ENCODE assay signal across 13 cellular contexts in genomic region chr11:2303627-2304155, GRCh38. TPM values are rescaled to one million over a fixed set of nuclear protein-coding genes. Genes with fewer than 3 reads are reported as not detected.
A peak's percentile ranks its signal among the peaks of the same experiment; 100 is the strongest.
DNase-seq lines count a peak whose midpoint lies in the region; ATAC-seq and TF ChIP-seq lines count a peak whose summit lies in the region.
"Had no signal": no experiment of that assay in that cellular context is flagged by ENCODE, and none has a peak within 500 bp of the region (broad histone marks: within the 10 kb centered on the region; RNA-seq: fewer than 3 reads in every experiment).

No MANE protein-coding gene starts in this region.

- H3K27ac ChIP-seq in right lobe of liver = peak overlapping the region in 1 of 3 donors; percentile 8
- no peak overlapping the region for H3K27ac ChIP-seq in gastrocnemius medialis

- ATAC-seq in activated CD4-positive, alpha-beta T cell treated with anti-CD3 and anti-CD28 coated beads for 36 hours = no peak
- ATAC-seq in right lobe of liver (peak in 1 of 4 donors; percentile 8), HG03108 (IDR thresholded peaks at IDR 0.05; ENCODE audit: unreplicated experiment) (no peak), gastrocnemius medialis (no peak)
- ATAC-seq in stimulated activated naive B cell treated with anti-CD40 and anti-IgM and Interleukin-4, amounts not matched to agents 10 μg/mL and 1 μg/mL and 100 μg/mL, for 72 hours (replicated peaks) = no peak
- ATAC-seq: Panc1 had no signal

- H3K9me3 ChIP-seq in right lobe of liver (no peaks in the 10 kb centered on the region), gastrocnemius medialis (no peaks in the 10 kb centered on the region)
- H3K9me3 ChIP-seq: mucosa of descending colon, thyroid gland had no signal

- no peaks in the 10 kb centered on the region for H3K27me3 ChIP-seq in right lobe of liver
- H3K27me3 ChIP-seq in gastrocnemius medialis = no peaks in the 10 kb centered on the region
- H3K27me3 ChIP-seq: thyroid gland had no signal

- H3K4me3 ChIP-seq in right lobe of liver = no peak overlapping the region
- no peak overlapping the region for H3K4me3 ChIP-seq in gastrocnemius medialis
- H3K4me3 ChIP-seq: mucosa of descending colon, thyroid gland had no signal

- WGBS in right lobe of liver (ENCODE audit: insufficient coverage, low coverage, low lambda C conversion rate, missing lambda C conversion rate) = 44% methylated on average over 2 of the region's 9 CpGs

- H3K36me3 Mint-ChIP-seq in activated CD4-positive, alpha-beta T cell treated with anti-CD3 and anti-CD28 coated beads for 36 hours (ENCODE audit: low read depth) = no peaks in the 10 kb centered on the region
- no peaks in the 10 kb centered on the region for H3K36me3 Mint-ChIP-seq in activated naive CD8-positive, alpha-beta T cell treated with anti-CD3 and anti-CD28 coated beads for 36 hours
- H3K36me3 Mint-ChIP-seq in stimulated activated naive B cell treated with anti-CD40 and anti-IgM and Interleukin-4, amounts not matched to agents 10 μg/mL and 1 μg/mL and 100 μg/mL, for 72 hours = no peaks in the 10 kb centered on the region

- CTCF ChIA-PET in activated CD4-positive, alpha-beta T cell treated with anti-CD3 and anti-CD28 coated beads for 36 hours (lab: Charles Lee) = interaction anchor here (1.0 to 6.7 kb wide), 4 partner anchors 72 to 141 kb away, joined by 3 to 102 read pairs (median 5); no protein-coding TSS in a partner anchor

- peak overlapping the region; percentile 81 for H3K4me3 Mint-ChIP-seq in activated CD4-positive, alpha-beta T cell treated with anti-CD3 and anti-CD28 coated beads for 36 hours
- H3K4me3 Mint-ChIP-seq in activated naive CD8-positive, alpha-beta T cell treated with anti-CD3 and anti-CD28 coated beads for 36 hours = peak overlapping the region; percentile 86
- H3K4me3 Mint-ChIP-seq in stimulated activated naive B cell treated with anti-CD40 and anti-IgM and Interleukin-4, amounts not matched to agents 10 μg/mL and 1 μg/mL and 100 μg/mL, for 72 hours = no peak overlapping the region
- H3K4me3 Mint-ChIP-seq: HFFc6 had no signal

- DNase-seq in activated CD4-positive, alpha-beta T cell treated with anti-CD3 and anti-CD28 coated beads for 36 hours = no peak
- DNase-seq in activated CD4-positive, alpha-beta T cell treated with anti-CD3 and anti-CD28 coated beads, Interleukin-2, amount 50 U/mL, for 48 hours = no peak
- no peak for DNase-seq in activated naive CD8-positive, alpha-beta T cell treated with anti-CD3 and anti-CD28 coated beads for 36 hours
- DNase-seq in right lobe of liver (peak in 2 of 3 donors; percentile 33 to 67), gastrocnemius medialis (no peak), SKM-1 treated with dmso at 0.1 percent for 144 hours (lab: John Stamatoyannopoulos, UW; ENCODE audit: unreplicated experiment) (no peak)
- DNase-seq in stimulated activated naive B cell treated with anti-CD40 and anti-IgM and Interleukin-4, amounts not matched to agents 10 μg/mL and 1 μg/mL and 100 μg/mL, for 72 hours = no peak
- DNase-seq: HFFc6 had no signal

- peaks cover 55% of the 10 kb centered on the region for H3K4me1 Mint-ChIP-seq in activated CD4-positive, alpha-beta T cell treated with anti-CD3 and anti-CD28 coated beads for 36 hours
- H3K4me1 Mint-ChIP-seq in activated naive CD8-positive, alpha-beta T cell treated with anti-CD3 and anti-CD28 coated beads for 36 hours = peaks cover 49% of the 10 kb centered on the region
- peaks cover 39 to 69% of the 10 kb centered on the region in 2 donors for H3K4me1 Mint-ChIP-seq in stimulated activated naive B cell treated with anti-CD40 and anti-IgM and Interleukin-4, amounts not matched to agents 10 μg/mL and 1 μg/mL and 100 μg/mL, for 72 hours

- intact Hi-C loops in activated CD4-positive, alpha-beta T cell treated with anti-CD3 and anti-CD28 coated beads for 36 hours (cut with DNase I, micrococcal nuclease) = loop anchor here in 1 of 2 experiments (2.0 kb wide), 1 partner anchor 117 kb away; no protein-coding TSS in a partner anchor
- intact Hi-C loops in right lobe of liver (cut with DNase I) (loop anchor here in 1 of 2 donors (2.0 to 5.0 kb wide), 2 partner anchors 106 to 117 kb away; no protein-coding TSS in a partner anchor), gastrocnemius medialis (cut with DNase I; ENCODE audit: low total_unique reads) (loop anchor here (10.0 kb wide), 3 partner anchors 109 to 591 kb away; no protein-coding TSS in a partner anchor)

- H3K9me3 Mint-ChIP-seq in activated CD4-positive, alpha-beta T cell treated with anti-CD3 and anti-CD28 coated beads for 36 hours (ENCODE audit: low read depth) = no peaks in the 10 kb centered on the region
- no peaks in the 10 kb centered on the region for H3K9me3 Mint-ChIP-seq in activated naive CD8-positive, alpha-beta T cell treated with anti-CD3 and anti-CD28 coated beads for 36 hours
- H3K9me3 Mint-ChIP-seq in stimulated activated naive B cell treated with anti-CD40 and anti-IgM and Interleukin-4, amounts not matched to agents 10 μg/mL and 1 μg/mL and 100 μg/mL, for 72 hours = no peaks in the 10 kb centered on the region
- H3K9me3 Mint-ChIP-seq: HFFc6 had no signal

- peak overlapping the region; percentile 25 for H3K27ac Mint-ChIP-seq in activated CD4-positive, alpha-beta T cell treated with anti-CD3 and anti-CD28 coated beads for 36 hours
- H3K27ac Mint-ChIP-seq in activated naive CD8-positive, alpha-beta T cell treated with anti-CD3 and anti-CD28 coated beads for 36 hours = peak overlapping the region; percentile 63
- peak overlapping the region; percentile 9 for H3K27ac Mint-ChIP-seq in stimulated activated naive B cell treated with anti-CD40 and anti-IgM and Interleukin-4, amounts not matched to agents 10 μg/mL and 1 μg/mL and 100 μg/mL, for 72 hours
- H3K27ac Mint-ChIP-seq: HFFc6 had no signal

- peaks cover 0 to 9% (median 3%) of the 10 kb centered on the region in 4 donors for H3K4me1 ChIP-seq in right lobe of liver
- H3K4me1 ChIP-seq in gastrocnemius medialis = peaks cover 0 to 7% of the 10 kb centered on the region in 2 donors

- H3K36me3 ChIP-seq in right lobe of liver = no peaks in the 10 kb centered on the region
- no peaks in the 10 kb centered on the region for H3K36me3 ChIP-seq in gastrocnemius medialis
- H3K36me3 ChIP-seq: thyroid gland had no signal

- no peak for TF ChIP-seq POLR2A in right lobe of liver (IDR thresholded peaks at IDR 0.05)
- no peak for TF ChIP-seq POLR2A in gastrocnemius medialis (IDR thresholded peaks at IDR 0.05)

- POLR2A ChIA-PET in activated CD4-positive, alpha-beta T cell treated with anti-CD3 and anti-CD28 coated beads for 36 hours (lab: Charles Lee) = no interaction called here

- in situ Hi-C loops in gastrocnemius medialis (cut with MboI; ENCODE audit: low sequenced_read_pairs in 4 of 4) = no loop called here

- no peaks in the 10 kb centered on the region for H3K27me3 Mint-ChIP-seq in activated CD4-positive, alpha-beta T cell treated with anti-CD3 and anti-CD28 coated beads for 36 hours
- no peaks in the 10 kb centered on the region for H3K27me3 Mint-ChIP-seq in activated naive CD8-positive, alpha-beta T cell treated with anti-CD3 and anti-CD28 coated beads for 36 hours
- no peaks in the 10 kb centered on the region for H3K27me3 Mint-ChIP-seq in stimulated activated naive B cell treated with anti-CD40 and anti-IgM and Interleukin-4, amounts not matched to agents 10 μg/mL and 1 μg/mL and 100 μg/mL, for 72 hours

- TF ChIP-seq CTCF in right lobe of liver (IDR thresholded peaks at IDR 0.05) (no peak), gastrocnemius medialis (IDR thresholded peaks at IDR 0.05 in 4 of 5, conservative IDR thresholded peaks at IDR 0.05 in 1 of 5) (no peak)

RNA-seq across cellular contexts. Expression of gene TSPAN32, which starts 1.9 kb away (rescaled TPM):
- 1 to 10 TPM; 6.0 to 7.6 TPM for total RNA-seq in activated CD4-positive, alpha-beta T cell treated with anti-CD3 and anti-CD28 coated beads for 36 hours
- 1 to 10 TPM; 5.4 to 5.5 TPM for total RNA-seq in activated naive CD8-positive, alpha-beta T cell treated with anti-CD3 and anti-CD28 coated beads for 36 hours
- total RNA-seq in right lobe of liver = 1 to 10 TPM in 1 of 6 experiments, under 1 TPM in 3, not detected in 2; 0.24 to 1.2 (median 0.63) TPM
- total RNA-seq in gastrocnemius medialis = not detected
- total RNA-seq: bronchial epithelial cell, HFFc6 had no signal

RNA-seq across cellular contexts. Expression of gene C11orf21, which starts 2.0 kb away (rescaled TPM):
- 1 to 10 TPM; 6.7 to 8.3 TPM for total RNA-seq in activated CD4-positive, alpha-beta T cell treated with anti-CD3 and anti-CD28 coated beads for 36 hours
- 1 to 10 TPM; 2.5 to 2.6 TPM for total RNA-seq in activated naive CD8-positive, alpha-beta T cell treated with anti-CD3 and anti-CD28 coated beads for 36 hours
- under 1 TPM; 0.25 to 0.51 (median 0.39) TPM for total RNA-seq in right lobe of liver
- under 1 TPM in 1 of 4 donors, not detected in 3; 0.10 TPM for total RNA-seq in gastrocnemius medialis
- total RNA-seq: bronchial epithelial cell, HFFc6 had no signal

RNA-seq across cellular contexts. Expression of gene ASCL2, which starts 33.3 kb away (rescaled TPM):
- 1 to 10 TPM; 2.0 to 2.7 TPM for total RNA-seq in activated CD4-positive, alpha-beta T cell treated with anti-CD3 and anti-CD28 coated beads for 36 hours
- total RNA-seq in activated naive CD8-positive, alpha-beta T cell treated with anti-CD3 and anti-CD28 coated beads for 36 hours = 1 to 10 TPM; 2.5 to 2.9 TPM
- under 1 TPM; 0.42 to 0.81 (median 0.64) TPM for total RNA-seq in right lobe of liver
- total RNA-seq in gastrocnemius medialis = not detected
- total RNA-seq: HFFc6 had no signal

Comparison
In these comparisons a context has a peak if more than half of its experiments do, and no peak if none do; other contexts are left out.
1. DNase-seq: peak in right lobe of liver (2 of 3); none in activated CD4-positive, alpha-beta T cell treated with anti-CD3 and anti-CD28 coated beads for 36 hours (single experiment), activated CD4-positive, alpha-beta T cell treated with anti-CD3 and anti-CD28 coated beads, Interleukin-2, amount 50 U/mL, for 48 hours (0 of 2), activated naive CD8-positive, alpha-beta T cell treated with anti-CD3 and anti-CD28 coated beads for 36 hours (single experiment), stimulated activated naive B cell treated with anti-CD40 and anti-IgM and Interleukin-4, amounts not matched to agents 10 μg/mL and 1 μg/mL and 100 μg/mL, for 72 hours (single experiment), gastrocnemius medialis (0 of 2) and SKM-1 treated with dmso at 0.1 percent for 144 hours (single experiment).
2. H3K27ac Mint-ChIP-seq: peak in every context shown above with its lines; median percentile 63 in activated naive CD8-positive, alpha-beta T cell treated with anti-CD3 and anti-CD28 coated beads for 36 hours; 25 in activated CD4-positive, alpha-beta T cell treated with anti-CD3 and anti-CD28 coated beads for 36 hours; 9 in stimulated activated naive B cell treated with anti-CD40 and anti-IgM and Interleukin-4, amounts not matched to agents 10 μg/mL and 1 μg/mL and 100 μg/mL, for 72 hours.
3. H3K4me3 Mint-ChIP-seq: peak in activated CD4-positive, alpha-beta T cell treated with anti-CD3 and anti-CD28 coated beads for 36 hours (single experiment) and activated naive CD8-positive, alpha-beta T cell treated with anti-CD3 and anti-CD28 coated beads for 36 hours (single experiment); none in stimulated activated naive B cell treated with anti-CD40 and anti-IgM and Interleukin-4, amounts not matched to agents 10 μg/mL and 1 μg/mL and 100 μg/mL, for 72 hours (0 of 2).